Comparison of ENCODE assay signal across 8 cellular contexts in genomic region chr10:7471720-7472367, GRCh38.
A peak's percentile ranks its signal among the peaks of the same experiment; 100 is the strongest.
DNase-seq lines count a peak whose midpoint lies in the region; ATAC-seq and TF ChIP-seq lines count a peak whose summit lies in the region.

No MANE protein-coding gene starts in this region.

- H3K4me3 Mint-ChIP-seq in activated naive CD8-positive, alpha-beta T cell treated with anti-CD3 and anti-CD28 coated beads, Interleukin-2, amount 50 U/mL, for 24 hours, result peak overlapping the region; percentile 71

- TF ChIP-seq CTCF in GM12875 (IDR thresholded peaks at IDR 0.05; ENCODE audit: borderline replicate concordance, insufficient read depth, low read depth, low read length) (no peak), foreskin keratinocyte (conservative IDR thresholded peaks at IDR 0.05) (no peak)

- DNase-seq in activated naive CD8-positive, alpha-beta T cell treated with anti-CD3 and anti-CD28 coated beads, Interleukin-2, amount 50 U/mL, for 24 hours, result peak; percentile 31
- no peak for DNase-seq in activated effector memory CD4-positive, alpha-beta T cell treated with anti-CD3 and anti-CD28 coated beads, Interleukin-2, amount 50 U/mL, for 16 hours
- DNase-seq in foreskin keratinocyte (no peak), NCI-H345 (lab: John Stamatoyannopoulos, UW) (no peak), SW 1271 (lab: John Stamatoyannopoulos, UW) (no peak)

- peak overlapping the region; percentile 75 for H3K27ac Mint-ChIP-seq in activated naive CD8-positive, alpha-beta T cell treated with anti-CD3 and anti-CD28 coated beads, Interleukin-2, amount 50 U/mL, for 24 hours

- H3K36me3 Mint-ChIP-seq in activated naive CD8-positive, alpha-beta T cell treated with anti-CD3 and anti-CD28 coated beads, Interleukin-2, amount 50 U/mL, for 24 hours (ENCODE audit: low read depth), result no peaks in the 10 kb centered on the region

- ATAC-seq in GM19455 (IDR thresholded peaks at IDR 0.05; ENCODE audit: unreplicated experiment) (peak; percentile 88), HG03378 (IDR thresholded peaks at IDR 0.05; ENCODE audit: unreplicated experiment) (peak; percentile 90), foreskin keratinocyte (no peak)
- ATAC-seq in activated naive CD8-positive, alpha-beta T cell treated with anti-CD3 and anti-CD28 coated beads, Interleukin-2, amount 50 U/mL, for 24 hours, result peak; percentile 75

- H3K27me3 ChIP-seq in foreskin keratinocyte, result peaks cover 12% of the 10 kb centered on the region

- no peaks in the 10 kb centered on the region for H3K9me3 Mint-ChIP-seq in activated naive CD8-positive, alpha-beta T cell treated with anti-CD3 and anti-CD28 coated beads, Interleukin-2, amount 50 U/mL, for 24 hours

- no peak overlapping the region for H3K27ac ChIP-seq in foreskin keratinocyte

- H3K4me3 ChIP-seq in GM12875 (ENCODE audit: low read depth, low read length), result peak overlapping the region; percentile 6

- H3K4me1 Mint-ChIP-seq in activated naive CD8-positive, alpha-beta T cell treated with anti-CD3 and anti-CD28 coated beads, Interleukin-2, amount 50 U/mL, for 24 hours, result peaks cover 41% of the 10 kb centered on the region

- H3K27me3 Mint-ChIP-seq in activated naive CD8-positive, alpha-beta T cell treated with anti-CD3 and anti-CD28 coated beads, Interleukin-2, amount 50 U/mL, for 24 hours, result no peaks in the 10 kb centered on the region

- no peaks in the 10 kb centered on the region for H3K4me1 ChIP-seq in foreskin keratinocyte
